In genomic region chr1:168960595-168960994, GRCh38 we compare ENCODE assay signal across 19 cellular contexts.
DNase-seq lines count a peak whose midpoint lies in the region; ATAC-seq, FAIRE-seq and TF ChIP-seq lines count a peak whose summit lies in the region.
"Had no signal": no experiment of that assay in that cellular context is flagged by ENCODE, and none has a peak within 500 bp of the region (broad histone marks: within the 10 kb centered on the region; RNA-seq: fewer than 3 reads in every experiment).

No MANE protein-coding gene starts in this region.

- H3K79me2 ChIP-seq in HepG2 (ENCODE audit: insufficient read depth, low read length), result no peaks in the 10 kb centered on the region

- no peaks in the 10 kb centered on the region for H3K36me3 Mint-ChIP-seq in T-helper 17 cell (ENCODE audit: low read depth)

- no peak overlapping the region for H3K4me3 ChIP-seq in colonic mucosa
- no peak overlapping the region for H3K4me3 ChIP-seq in HepG2 (replicated peaks in 1 of 3; ENCODE audit: insufficient read depth in 1 of 3, low read depth in 2 of 3, low read length in 3 of 3)
- H3K4me3 ChIP-seq: cardiac muscle cell, SJSA1 had no signal

- CTCF ChIA-PET in HepG2 (lab: Yijun Ruan, JAX; ENCODE audit: low intra/inter-chr PET ratio, low total read pairs), result no interaction called here

- H3K27me3 Mint-ChIP-seq in T-helper 17 cell, result no peaks in the 10 kb centered on the region

- no peak overlapping the region for H3K27ac Mint-ChIP-seq in T-helper 17 cell
- H3K27ac Mint-ChIP-seq: activated B cell treated with CpG ODN at 0.5 μM for 24 hours; B cell; effector memory CD8-positive, alpha-beta T cell had no signal

- H2AFZ ChIP-seq in HepG2 (ENCODE audit: low read length), result no peak overlapping the region

- H3K27me3 ChIP-seq in colonic mucosa (no peaks in the 10 kb centered on the region), HepG2 (ENCODE audit: control insufficient read depth in 1 of 2, insufficient read depth in 2 of 2, low read length in 2 of 2) (peaks cover 0 to 9% of the 10 kb centered on the region in 2 experiments; a peak in 1 of 5 replicates)
- H3K27me3 ChIP-seq: cardiac muscle cell, SJSA1 had no signal

- no peak for FAIRE-seq in HepG2 (lab: Jason Lieb, UNC)
- FAIRE-seq: GM12892, kidney had no signal

- POLR2A ChIA-PET in HepG2 (lab: Yijun Ruan, JAX), result no interaction called here

- H3K4me1 ChIP-seq in colonic mucosa (no peaks in the 10 kb centered on the region), HepG2 (ENCODE audit: insufficient read depth, low read length) (peaks cover 13% of the 10 kb centered on the region; the same call in 1 of the 2 replicates)
- H3K4me1 ChIP-seq: SJSA1 had no signal

- no peaks in the 10 kb centered on the region for H3K9me3 ChIP-seq in colonic mucosa
- no peaks in the 10 kb centered on the region for H3K9me3 ChIP-seq in HepG2 (ENCODE audit: low read length)
- no peaks in the 10 kb centered on the region for H3K9me3 ChIP-seq in T-helper 17 cell (ENCODE audit: control insufficient read depth, low read length, poor library complexity, severe bottlenecking)
- H3K9me3 ChIP-seq: SJSA1 had no signal

- WGBS in HepG2 (ENCODE audit: low lambda C conversion rate), result 0% methylated on average over 1 of the region's 1 CpG

- no peak for TF ChIP-seq POLR2A in HepG2 (IDR thresholded peaks at IDR 0.05; ENCODE audit: insufficient read depth in 1 of 2, low read depth in 2 of 2, low read length in 2 of 2)

- no peaks in the 10 kb centered on the region for H3K4me1 Mint-ChIP-seq in T-helper 17 cell
- H3K4me1 Mint-ChIP-seq: activated B cell treated with CpG ODN at 0.5 μM for 24 hours, B cell had no signal

- TF ChIP-seq EP300 in HepG2 (IDR thresholded peaks at IDR 0.05; ENCODE audit: low read depth in 2 of 2, low read length in 2 of 2) (no peak), HepG2 (CRISPR knock-in tag; IDR thresholded peaks at IDR 0.05; ENCODE audit: borderline replicate concordance) (no peak)

- no peak overlapping the region for H3K4me2 ChIP-seq in HepG2 (ENCODE audit: low read depth, low read length)

- H3K36me3 ChIP-seq in colonic mucosa (no peaks in the 10 kb centered on the region), HepG2 (replicated peaks in 1 of 2; ENCODE audit: control insufficient read depth in 1 of 2, insufficient read depth in 2 of 2, low read length in 2 of 2) (no peaks in the 10 kb centered on the region)
- H3K36me3 ChIP-seq: cardiac muscle cell, SJSA1 had no signal

- ATAC-seq in HepG2, result no peak
- no peak for ATAC-seq in T-helper 17 cell
- ATAC-seq: effector memory CD8-positive, alpha-beta T cell had no signal

- H4K20me1 ChIP-seq in HepG2 (ENCODE audit: insufficient read depth, low read length), result no peaks in the 10 kb centered on the region

- DNase-seq in NCI-H748 (lab: John Stamatoyannopoulos, UW; ENCODE audit: unreplicated experiment), result peak; percentile 47
- DNase-seq in colonic mucosa, result peak; percentile 61
- DNase-seq in HepG2 (ENCODE audit: low spot score), result peak; percentile 4
- peak; percentile 93 for DNase-seq in superior temporal gyrus (ENCODE audit: extremely low spot score)
- no peak for DNase-seq in NCI-H82 (lab: John Stamatoyannopoulos, UW)
- no peak for DNase-seq in T-helper 17 cell
- DNase-seq in activated CD8-positive, alpha-beta memory T cell treated with anti-CD3 and anti-CD28 coated beads for 24 hours, result no peak
- DNase-seq: activated B cell treated with CpG ODN at 0.5 μM for 24 hours; effector memory CD8-positive, alpha-beta T cell; KG1; kidney; NCI-H1092; NCI-H2107; NCI-H524 treated with DMSO at 0.1 percent for 48 hours; stimulated activated CD4-positive, alpha-beta T cell treated with anti-CD3 and anti-CD28 coated beads, Interleukin-2, amount 100 ng/mL, for 48 hours had no signal

- H3K9ac ChIP-seq in colonic mucosa (ENCODE audit: low read depth in 2 of 2, low read length in 2 of 2) (no peak overlapping the region), HepG2 (ENCODE audit: insufficient read depth, low read depth, low read length) (no peak overlapping the region)

- in situ Hi-C loops in HepG2 (cut with HindIII; ENCODE audit: extremely low pct_ligation_motif_present, low pct_unique_long_range_greater_than_20kb), result no loop called here

- H3K27ac ChIP-seq in colonic mucosa (peak overlapping the region; percentile 28), HepG2 (ENCODE audit: extremely low read length, insufficient read depth, low read length) (no peak overlapping the region)
- H3K27ac ChIP-seq: cardiac muscle cell, SJSA1 had no signal

- intact Hi-C loops in colonic mucosa (cut with DNase I), result no loop called here
- intact Hi-C loops in HepG2 (cut with micrococcal nuclease; ENCODE audit: unreplicated experiment), result no loop called here

- TF ChIP-seq CTCF in colonic mucosa (IDR thresholded peaks at IDR 0.05) (no peak), HepG2 (CRISPR knock-in tag; IDR thresholded peaks at IDR 0.05) (no peak)

- no peak for TF ChIP-seq RAD21 in HepG2 (CRISPR knock-in tag; IDR thresholded peaks at IDR 0.05)

- BruUV-seq in HepG2 (replicated peaks; lab: Mats Ljungman, UMichigan), result no TSS peak

- no peak overlapping the region for H3K4me3 Mint-ChIP-seq in T-helper 17 cell
- H3K4me3 Mint-ChIP-seq: activated B cell treated with CpG ODN at 0.5 μM for 24 hours; B cell; effector memory CD8-positive, alpha-beta T cell had no signal

TF ChIP-seq in HepG2, 621 proteins besides CTCF, POLR2A, EP300 and RAD21:
- TF ChIP-seq NFE2L1 (CRISPR knock-in tag; IDR thresholded peaks at IDR 0.05; ENCODE audit: borderline replicate concordance) (no peak), SOX5 (CRISPR knock-in tag; IDR thresholded peaks at IDR 0.05; ENCODE audit: borderline replicate concordance) (peak; percentile 79; the same call in 1 of the 2 replicates), SOX13 (IDR thresholded peaks at IDR 0.05) (no peak; the same call in 1 of the 2 replicates), SOX13 (CRISPR knock-in tag; conservative IDR thresholded peaks at IDR 0.05 in 1 of 2, IDR thresholded peaks at IDR 0.05 in 1 of 2) (peak in 1 of 2 experiments; percentile 80; a peak in 2 of 4 replicates)
TF ChIP-seq in HepG2: peak in this region for 2.

Comparison
In these comparisons a context has a peak if more than half of its experiments do, and no peak if none do; other contexts are left out.
1. DNase-seq: peak in NCI-H748 (single experiment), colonic mucosa (single experiment), HepG2 (single experiment) and superior temporal gyrus (single experiment); none in NCI-H82 (single experiment), T-helper 17 cell (0 of 3) and activated CD8-positive, alpha-beta memory T cell treated with anti-CD3 and anti-CD28 coated beads for 24 hours (single experiment).